In genomic region chr6:105784179-105784578, GRCh38 we compare ENCODE assay signal across 17 cellular contexts.
DNase-seq lines count a peak whose midpoint lies in the region; ATAC-seq, FAIRE-seq and TF ChIP-seq lines count a peak whose summit lies in the region.
"Had no signal": no experiment of that assay in that cellular context is flagged by ENCODE, and none has a peak within 500 bp of the region (broad histone marks: within the 10 kb centered on the region; RNA-seq: fewer than 3 reads in every experiment).

No MANE protein-coding gene starts in this region.

- H3K27ac Mint-ChIP-seq in activated CD4-positive, alpha-beta T cell treated with anti-CD3 and anti-CD28 coated beads, Interleukin-2, amount 10 ng/mL, durations not matched to agents 24 days and 14 days, result no peak overlapping the region
- H3K27ac Mint-ChIP-seq: HFFc6 had no signal

- DNase-seq in GM12892 (ENCODE audit: insufficient read length) (no peak), epithelial cell of prostate (ENCODE audit: low read depth, low spot score) (no peak), WERI-Rb-1 (no peak), mucosa of gallbladder (ENCODE audit: low spot score) (no peak)
- no peak for DNase-seq in activated CD4-positive, alpha-beta T cell treated with anti-CD3 and anti-CD28 coated beads, Interleukin-2, amount 10 ng/mL, durations not matched to agents 24 days and 14 days
- DNase-seq: CD8-positive, alpha-beta T cell; COR-L47; DMS79 treated with DMSO at 0.1 percent for 48 hours; EL; GDM1; HCEC 1CT; HFFc6 had no signal

- H3K4me1 Mint-ChIP-seq in activated CD4-positive, alpha-beta T cell treated with anti-CD3 and anti-CD28 coated beads, Interleukin-2, amount 10 ng/mL, durations not matched to agents 24 days and 14 days, result peaks cover 54% of the 10 kb centered on the region

- intact Hi-C loops in activated CD4-positive, alpha-beta T cell treated with anti-CD3 and anti-CD28 coated beads, Interleukin-2, amount 10 ng/mL, durations not matched to agents 24 days and 14 days (cut with micrococcal nuclease), result no loop called here

- no peak overlapping the region for H3K9ac ChIP-seq in BLaER1
- H3K9ac ChIP-seq in BLaER1 treated with 17β-estradiol and CSF1 and Interleukin-3, amounts not matched to agents 10 nM and 100 nM, result no peak overlapping the region
- H3K9ac ChIP-seq: KMS-11 had no signal

- H3K4me3 ChIP-seq in BLaER1 (no peak overlapping the region), WERI-Rb-1 (ENCODE audit: low read depth, low read length) (no peak overlapping the region)
- no peak overlapping the region for H3K4me3 ChIP-seq in BLaER1 treated with 17β-estradiol and CSF1 and Interleukin-3, amounts not matched to agents 10 nM and 100 nM
- H3K4me3 ChIP-seq: A549 had no signal

- no peaks in the 10 kb centered on the region for H3K27me3 ChIP-seq in BLaER1
- H3K27me3 ChIP-seq in BLaER1 treated with 17β-estradiol and CSF1 and Interleukin-3, amounts not matched to agents 10 nM and 100 nM, result no peaks in the 10 kb centered on the region
- no peaks in the 10 kb centered on the region for H3K27me3 ChIP-seq in WERI-Rb-1 (ENCODE audit: insufficient read depth, low read depth, severe bottlenecking)

- FAIRE-seq in GM12892 (lab: Jason Lieb, UNC), result peak; percentile 50
- FAIRE-seq: A549 had no signal

- peaks cover 8% of the 10 kb centered on the region for H3K9me3 Mint-ChIP-seq in activated CD4-positive, alpha-beta T cell treated with anti-CD3 and anti-CD28 coated beads, Interleukin-2, amount 10 ng/mL, durations not matched to agents 24 days and 14 days
- H3K9me3 Mint-ChIP-seq: CD8-positive, alpha-beta T cell; HFFc6 had no signal

- no peaks in the 10 kb centered on the region for H4K20me1 ChIP-seq in BLaER1
- no peaks in the 10 kb centered on the region for H4K20me1 ChIP-seq in BLaER1 treated with 17β-estradiol and CSF1 and Interleukin-3, amounts not matched to agents 10 nM and 100 nM

- H3K27me3 Mint-ChIP-seq in activated CD4-positive, alpha-beta T cell treated with anti-CD3 and anti-CD28 coated beads, Interleukin-2, amount 10 ng/mL, durations not matched to agents 24 days and 14 days, result no peaks in the 10 kb centered on the region

- TF ChIP-seq POLR2A in GM12892 (IDR thresholded peaks at IDR 0.05; ENCODE audit: low read depth, low read length), result no peak

- no peak for TF ChIP-seq CTCF in WERI-Rb-1 (IDR thresholded peaks at IDR 0.05; ENCODE audit: low read depth, low read length)

- peaks cover 17% of the 10 kb centered on the region for H3K4me1 ChIP-seq in BLaER1
- peaks cover 11 to 40% (median 37%) of the 10 kb centered on the region in 10 experiments for H3K4me1 ChIP-seq in BLaER1 treated with 17β-estradiol and CSF1 and Interleukin-3, amounts not matched to agents 10 nM and 100 nM
- H3K4me1 ChIP-seq: A549 had no signal

- H3K4me2 ChIP-seq in BLaER1, result peak overlapping the region; percentile 49
- peak overlapping the region; percentile 40 to 86 (median 65) for H3K4me2 ChIP-seq in BLaER1 treated with 17β-estradiol and CSF1 and Interleukin-3, amounts not matched to agents 10 nM and 100 nM
- H3K4me2 ChIP-seq: A549, KMS-11 had no signal

- H3K27ac ChIP-seq in BLaER1, result no peak overlapping the region
- H3K27ac ChIP-seq in BLaER1 treated with 17β-estradiol and CSF1 and Interleukin-3, amounts not matched to agents 10 nM and 100 nM, result 0 out of 22 replicates have a peak overlapping the region, but pooled peaks of 2 of the 11 experiments have one; percentile 4 to 23
- peak overlapping the region; percentile 12 for H3K27ac ChIP-seq in epithelial cell of prostate
- no peak overlapping the region for H3K27ac ChIP-seq in WERI-Rb-1
- H3K27ac ChIP-seq: A549, KMS-11 had no signal

- H3K9me3 ChIP-seq in BLaER1 (no peaks in the 10 kb centered on the region), WERI-Rb-1 (ENCODE audit: severe bottlenecking) (no peaks in the 10 kb centered on the region)
- H3K9me3 ChIP-seq in BLaER1 treated with 17β-estradiol and CSF1 and Interleukin-3, amounts not matched to agents 10 nM and 100 nM (replicated peaks in 1 of 11), result 0 out of 22 replicates have a peak, but pooled peaks cover 0 to 6% (median 0%) of the 10 kb centered on the region in 11 experiments
- H3K9me3 ChIP-seq: A549 had no signal

- H3K36me3 ChIP-seq in BLaER1 (no peaks in the 10 kb centered on the region), WERI-Rb-1 (no peaks in the 10 kb centered on the region)
- H3K36me3 ChIP-seq in BLaER1 treated with 17β-estradiol and CSF1 and Interleukin-3, amounts not matched to agents 10 nM and 100 nM, result no peaks in the 10 kb centered on the region

- no peak overlapping the region for H3K4me3 Mint-ChIP-seq in activated CD4-positive, alpha-beta T cell treated with anti-CD3 and anti-CD28 coated beads, Interleukin-2, amount 10 ng/mL, durations not matched to agents 24 days and 14 days
- H3K4me3 Mint-ChIP-seq: CD8-positive, alpha-beta T cell; HFFc6 had no signal

- H3K36me3 Mint-ChIP-seq in activated CD4-positive, alpha-beta T cell treated with anti-CD3 and anti-CD28 coated beads, Interleukin-2, amount 10 ng/mL, durations not matched to agents 24 days and 14 days (ENCODE audit: low read depth), result peaks cover 15% of the 10 kb centered on the region
- H3K36me3 Mint-ChIP-seq: CD8-positive, alpha-beta T cell had no signal

- no peak for ATAC-seq in GM21737 (IDR thresholded peaks at IDR 0.05; ENCODE audit: unreplicated experiment)
- ATAC-seq: A549; CD8-positive, alpha-beta T cell had no signal
